Comparison of ENCODE assay signal across 23 cellular contexts in genomic region chr9:133712221-133713100, GRCh38. TPM values are rescaled to one million over a fixed set of nuclear protein-coding genes. Genes with fewer than 3 reads are reported as not detected.
A peak's percentile ranks its signal among the peaks of the same experiment; 100 is the strongest.
DNase-seq lines count a peak whose midpoint lies in the region; ATAC-seq, FAIRE-seq and TF ChIP-seq lines count a peak whose summit lies in the region.
"Had no signal": no experiment of that assay in that cellular context is flagged by ENCODE, and none has a peak within 500 bp of the region (broad histone marks: within the 10 kb centered on the region; RNA-seq: fewer than 3 reads in every experiment).

No MANE protein-coding gene starts in this region.

- H3K79me2 ChIP-seq in K562 (ENCODE audit: control insufficient read depth, insufficient read depth, low read length) (no peaks in the 10 kb centered on the region), neural progenitor cell (ENCODE audit: low read depth) (no peaks in the 10 kb centered on the region)

- H3K27ac ChIP-seq in heart left ventricle (peak overlapping the region in 3 of 12 donors; percentile 35 to 48 (median 38)), heart right ventricle (peak overlapping the region in 4 of 10 donors; percentile 7 to 48 (median 22)), K562 (ENCODE audit: extremely low read depth, low read depth, low read length) (no peak overlapping the region), neural progenitor cell (no peak overlapping the region)
- H3K27ac ChIP-seq: KMS-11, tibial artery had no signal

- no peaks in the 10 kb centered on the region for H3K9me1 ChIP-seq in K562 (ENCODE audit: control insufficient read depth, insufficient read depth, low read length)

- H3K9me3 Mint-ChIP-seq in neural progenitor cell: no peaks in the 10 kb centered on the region
- H3K9me3 Mint-ChIP-seq: activated T-helper 2 cell treated with anti-CD3 and anti-CD28 coated beads, Interferon-gamma antibody, Interleukin-2, Interleukin-4, amounts not matched to agents 10 μg/mL and 5 μg/mL and 100 μg/mL, durations not matched to agents 14 hours and 24 hours and 36 hours; memory B cell; natural killer cell treated with Interleukin-12 subunit alpha and Interleukin-12 subunit beta and Interleukin-15 and Interleukin-18, amount 100 ng/mL, for 72 hours had no signal

- H3K9ac ChIP-seq in K562 (ENCODE audit: insufficient read depth in 1 of 2, low read depth in 2 of 2, low read length in 2 of 2): no peak overlapping the region
- H3K9ac ChIP-seq in neural progenitor cell: no peak overlapping the region
- H3K9ac ChIP-seq: KMS-11 had no signal

- POLR2A ChIA-PET in K562 (lab: Yijun Ruan, JAX): interaction anchor here (0.6 kb wide), 1 partner anchor 702 kb away, joined by 3 read pairs; no protein-coding TSS in a partner anchor

- CTCF ChIA-PET in K562 (lab: Yijun Ruan, JAX; ENCODE audit: low intra/inter-chr PET ratio): no interaction called here

- in situ Hi-C loops in K562 (cut with MboI): no loop called here

- H3K27me3 ChIP-seq in heart left ventricle (peaks cover 0 to 17% (median 0%) of the 10 kb centered on the region in 9 donors), heart right ventricle (peaks cover 0 to 36% (median 26%) of the 10 kb centered on the region in 7 donors), K562 (ENCODE audit: control insufficient read depth in 2 of 2, insufficient read depth in 2 of 2, low read length in 2 of 2) (peaks cover 11 to 72% of the 10 kb centered on the region in 2 experiments; a peak in 4 of 5 replicates), neural progenitor cell (no peaks in the 10 kb centered on the region)

- no peak for TF ChIP-seq EP300 in K562 (IDR thresholded peaks at IDR 0.05; ENCODE audit: low read length)

- TF ChIP-seq CTCF in heart left ventricle (IDR thresholded peaks at IDR 0.05) (no peak), heart right ventricle (IDR thresholded peaks at IDR 0.05) (no peak), K562 (IDR thresholded peaks at IDR 0.05 in 2 of 3, conservative IDR thresholded peaks at IDR 0.05 in 1 of 3; ENCODE audit: insufficient read depth in 2 of 3, low read depth in 1 of 3, low read length in 3 of 3) (no peak), neural progenitor cell (IDR thresholded peaks at IDR 0.05) (no peak)

- FAIRE-seq in K562 (lab: Jason Lieb, UNC): no peak
- FAIRE-seq: GM12878 had no signal

- H3K36me3 ChIP-seq in heart left ventricle (no peaks in the 10 kb centered on the region), heart right ventricle (no peaks in the 10 kb centered on the region), K562 (ENCODE audit: control insufficient read depth, insufficient read depth, low read length) (no peaks in the 10 kb centered on the region), neural progenitor cell (no peaks in the 10 kb centered on the region)
- H3K36me3 ChIP-seq: tibial artery had no signal

- H4K20me1 ChIP-seq in K562 (replicated peaks; ENCODE audit: control insufficient read depth, insufficient read depth, low read length) (peaks cover 18% of the 10 kb centered on the region), neural progenitor cell (ENCODE audit: low read depth) (no peaks in the 10 kb centered on the region)

- ATAC-seq in heart left ventricle (no peak), heart right ventricle (no peak), K562 (no peak), sciatic nerve (no peak)
- ATAC-seq: GM12878; natural killer cell treated with Interleukin-12 subunit alpha and Interleukin-12 subunit beta and Interleukin-15 and Interleukin-18, amount 100 ng/mL, for 72 hours had no signal

- BruUV-seq in K562 (replicated peaks; lab: Mats Ljungman, UMichigan): no TSS peak

- no peaks in the 10 kb centered on the region for H3K36me3 Mint-ChIP-seq in neural progenitor cell
- H3K36me3 Mint-ChIP-seq: memory B cell; natural killer cell treated with Interleukin-12 subunit alpha and Interleukin-12 subunit beta and Interleukin-15 and Interleukin-18, amount 100 ng/mL, for 72 hours had no signal

- H3K4me1 Mint-ChIP-seq in neural progenitor cell: peaks cover 34% of the 10 kb centered on the region

- TF ChIP-seq POLR2A in heart left ventricle (IDR thresholded peaks at IDR 0.05) (no peak), K562 (conservative IDR thresholded peaks at IDR 0.05) (no peak)

- H3K4me3 ChIP-seq in heart left ventricle (no peak overlapping the region), heart right ventricle (no peak overlapping the region), K562 (no peak overlapping the region), neural progenitor cell (no peak overlapping the region)
- H3K4me3 ChIP-seq: GM12878, tibial artery had no signal

- H3K27me3 Mint-ChIP-seq in neural progenitor cell (ENCODE audit: insufficient read depth, low read depth): peaks cover 7% of the 10 kb centered on the region
- H3K27me3 Mint-ChIP-seq: natural killer cell treated with Interleukin-12 subunit alpha and Interleukin-12 subunit beta and Interleukin-15 and Interleukin-18, amount 100 ng/mL, for 72 hours had no signal

- H3K4me2 ChIP-seq in K562 (ENCODE audit: insufficient read depth, low read length): no peak overlapping the region
- no peak overlapping the region for H3K4me2 ChIP-seq in neural progenitor cell
- H3K4me2 ChIP-seq: KMS-11 had no signal

- WGBS in heart left ventricle, 4 donors: 90 to 96% (median 91%) methylated on average over 21 to 22 of the region's 22 CpGs
- WGBS in heart right ventricle, 2 donors: 88 to 91% methylated on average over 22 of the region's 22 CpGs
- 1% methylated on average over 12 of the region's 22 CpGs for WGBS in K562 (ENCODE audit: insufficient coverage, low coverage, missing lambda C conversion rate)

- no peak overlapping the region for H2AFZ ChIP-seq in K562 (ENCODE audit: low read depth, low read length)
- H2AFZ ChIP-seq in neural progenitor cell (replicated peaks): no peak overlapping the region

- intact Hi-C loops in heart left ventricle (cut with DNase I): loop anchor here in 1 of 10 donors (10.0 kb wide), 2 partner anchors 48 to 108 kb away; partner anchors contain the start of gene FAM163B
- intact Hi-C loops in heart right ventricle (cut with DNase I): loop anchor here in 1 of 10 donors (10.0 kb wide), 1 partner anchor 128 kb away; no protein-coding TSS in a partner anchor
- intact Hi-C loops in K562 (cut with micrococcal nuclease): no loop called here
- intact Hi-C loops in sciatic nerve (cut with DNase I): loop anchor here (10.0 kb wide), 1 partner anchor 178 kb away; the partner anchor contains the start of gene ADAMTSL2

- DNase-seq in heart left ventricle (peak in 3 of 5 donors; percentile 6 to 61 (median 22)), heart right ventricle (no peak), K562 (ENCODE audit: extremely low read depth in 1 of 4, low spot score in 3 of 4) (no peak), neural progenitor cell (ENCODE audit: low spot score) (no peak), sciatic nerve (ENCODE audit: low spot score) (no peak), SIG-M5 treated with dmso at 0.1 percent for 504 hours (lab: John Stamatoyannopoulos, UW; ENCODE audit: unreplicated experiment) (no peak), MV-4-11 (lab: John Stamatoyannopoulos, UW) (no peak), amniotic stem cell (lab: John Stamatoyannopoulos, UW) (no peak)
- DNase-seq: activated CD4-positive, CD25-positive, alpha-beta regulatory T cell; cerebellar nuclear complex; effector memory CD4-positive, alpha-beta T cell; GF-D8; NCI-H2081 treated with DMSO at 0.1 percent for 48 hours; NCI-H524; SHP77; stimulated activated naive CD4-positive, alpha-beta T cell; T-helper 2 cell had no signal

- H3F3A ChIP-seq in neural progenitor cell (ENCODE audit: low read depth): no peaks in the 10 kb centered on the region

- H3K9me3 ChIP-seq in heart left ventricle (no peaks in the 10 kb centered on the region), heart right ventricle (no peaks in the 10 kb centered on the region), K562 (replicated peaks; ENCODE audit: control insufficient read depth, insufficient read depth, low read depth, low read length) (no peaks in the 10 kb centered on the region), neural progenitor cell (ENCODE audit: low read depth) (no peaks in the 10 kb centered on the region)
- H3K9me3 ChIP-seq: tibial artery had no signal

- H3K4me3 Mint-ChIP-seq in neural progenitor cell: no peak overlapping the region
- H3K4me3 Mint-ChIP-seq: memory B cell; natural killer cell treated with Interleukin-12 subunit alpha and Interleukin-12 subunit beta and Interleukin-15 and Interleukin-18, amount 100 ng/mL, for 72 hours had no signal

- no peak for TF ChIP-seq RAD21 in K562 (CRISPR knock-in tag; conservative IDR thresholded peaks at IDR 0.05 in 1 of 2, IDR thresholded peaks at IDR 0.05 in 1 of 2)

- peak overlapping the region; percentile 68 for H3K27ac Mint-ChIP-seq in neural progenitor cell
- H3K27ac Mint-ChIP-seq: activated T-helper 2 cell treated with anti-CD3 and anti-CD28 coated beads, Interferon-gamma antibody, Interleukin-2, Interleukin-4, amounts not matched to agents 10 μg/mL and 5 μg/mL and 100 μg/mL, durations not matched to agents 14 hours and 24 hours and 36 hours; memory B cell; natural killer cell treated with Interleukin-12 subunit alpha and Interleukin-12 subunit beta and Interleukin-15 and Interleukin-18, amount 100 ng/mL, for 72 hours had no signal

- H3K4me1 ChIP-seq in heart left ventricle (peaks cover 0 to 38% (median 13%) of the 10 kb centered on the region in 12 donors), heart right ventricle (peaks cover 5 to 47% (median 22%) of the 10 kb centered on the region in 9 donors), K562 (replicated peaks in 1 of 2; ENCODE audit: control insufficient read depth in 2 of 2, insufficient read depth in 2 of 2, low read length in 2 of 2) (peaks cover 0 to 27% of the 10 kb centered on the region in 2 experiments; a peak in 2 of 5 replicates), neural progenitor cell (peaks cover 4% of the 10 kb centered on the region)
- H3K4me1 ChIP-seq: tibial artery had no signal

RNA-seq across cellular contexts. Expression of gene SARDH, which starts 25.7 kb away (rescaled TPM):
- total RNA-seq in heart left ventricle (1 to 10 TPM in 2 of 9 donors, under 1 TPM in 7; 0.23 to 1.7 (median 0.70) TPM), heart right ventricle (1 to 10 TPM in 2 of 10 donors, under 1 TPM in 8; 0.28 to 1.8 (median 0.68) TPM), K562 (2014; rRNA removed) (not detected in 2 replicates), K562 (2014; rRNA removed; fragmentation: Illumina TruSeq; extraction: Trizol) (not detected in 2 replicates), K562 (2015; rRNA removed; fragmentation: Illumina TruSeq; extraction: Trizol) (not detected in 2 replicates), K562 (2021) (0.25 TPM in 1 of 2 replicates, not detected in the other), neural progenitor cell (ENCODE audit: low replicate concordance) (3.9 and 9.2 TPM in 2 replicates), sciatic nerve (6.0 TPM)
- polyA plus RNA-seq in heart left ventricle (under 1 TPM; 0.19 to 0.29 TPM), heart right ventricle (under 1 TPM; 0.38 to 0.44 TPM), K562 (2011; rRNA removed) (0.07 and 0.14 TPM in 2 replicates), K562 (2014; fragmentation: Illumina TruSeq; extraction: Trizol) (not detected in 2 replicates), K562 (2014; fragmentation: Nextera tagmentation; extraction: Ambion mirVana) (not detected), K562 (2014; rRNA removed) (not detected in 2 replicates)
- 0.28 and 1.8 TPM in 2 replicates for total RNA-seq in K562 (2011; cell fraction: chromatin; rRNA removed; ENCODE audit: low replicate concordance)
- 0.39 and 1.3 TPM in 2 replicates for total RNA-seq in K562 (2011; cell fraction: nucleolus; rRNA removed)
- total RNA-seq in K562 (2011; cell fraction: nucleoplasm; rRNA removed): 0.15 TPM in 1 of 2 replicates, not detected in the other
- 0.04 and 0.21 TPM in 2 replicates for polyA plus RNA-seq in K562 (2011; cell fraction: cytosol; rRNA removed)
- 0.24 and 2.6 TPM in 2 replicates for polyA plus RNA-seq in K562 (2011; cell fraction: nucleus; rRNA removed)
- polyA plus RNA-seq in K562 (2012): 0.11 and 0.16 TPM in 2 replicates
- 0.11 TPM in 1 of 2 replicates, not detected in the other for polyA minus RNA-seq in K562 (2011; rRNA and poly(A)+ RNA removed)
- polyA minus RNA-seq in K562 (2011; cell fraction: cytosol; rRNA and poly(A)+ RNA removed): not detected in 2 replicates
- polyA minus RNA-seq in K562 (2011; cell fraction: nucleus; rRNA and poly(A)+ RNA removed): 0.11 and 0.54 TPM in 2 replicates

Comparison
In these comparisons a context has a peak if more than half of its experiments do, and no peak if none do; other contexts are left out.
1. DNase-seq: peak in heart left ventricle (3 of 5); none in heart right ventricle (0 of 2), K562 (0 of 4), neural progenitor cell (single experiment), sciatic nerve (single experiment), SIG-M5 treated with dmso at 0.1 percent for 504 hours (single experiment), MV-4-11 (single experiment) and amniotic stem cell (single experiment).